ENCODE assay signal across 18 cellular contexts in genomic region chr3:171497546-171497945, GRCh38.
"Had no signal": no experiment of that assay in that cellular context is flagged by ENCODE, and none has a peak within 500 bp of the region (broad histone marks: within the 10 kb centered on the region; RNA-seq: fewer than 3 reads in every experiment).

No MANE protein-coding gene starts in this region.

- H3K27ac ChIP-seq: coronary artery, foreskin keratinocyte, hepatocyte, tibial artery, upper lobe of right lung, vagina had no signal

- H3K9me3 ChIP-seq: tibial artery, upper lobe of right lung, vagina had no signal

- H3K27me3 ChIP-seq: foreskin keratinocyte, hepatocyte, tibial artery, upper lobe of right lung, vagina had no signal

- H3K4me3 ChIP-seq: coronary artery, hepatocyte, smooth muscle cell, tibial artery, upper lobe of right lung, vagina had no signal

- DNase-seq: effector CD4-positive, alpha-beta T cell; endodermal cell; erythroblast; foreskin keratinocyte; kidney; left colon; mammary epithelial cell; naive thymus-derived CD4-positive, alpha-beta T cell; posterior cingulate gyrus; right cardiac atrium; stimulated activated CD4-positive, alpha-beta T cell treated with anti-CD3 and anti-CD28 coated beads, Interleukin-2, amount 100 ng/mL, for 48 hours; stimulated activated naive CD8-positive, alpha-beta T cell treated with anti-CD3 and anti-CD28 coated beads, Interleukin-15, Interleukin-2, amounts not matched to agents 100 U/mL and 50 U/mL, for 24 hours; tibial artery; upper lobe of right lung had no signal

- H3K36me3 ChIP-seq: tibial artery, upper lobe of right lung, vagina had no signal

- ATAC-seq: foreskin keratinocyte; left colon; naive thymus-derived CD4-positive, alpha-beta T cell; stimulated activated naive CD8-positive, alpha-beta T cell treated with anti-CD3 and anti-CD28 coated beads, Interleukin-15, Interleukin-2, amounts not matched to agents 100 U/mL and 50 U/mL, for 24 hours; upper lobe of right lung had no signal
